In genomic region chr11:727859-728748, GRCh38 we compare ENCODE assay signal across 8 cellular contexts. TPM values are rescaled to one million over a fixed set of nuclear protein-coding genes. Genes with fewer than 3 reads are reported as not detected.
A peak's percentile ranks its signal among the peaks of the same experiment; 100 is the strongest.
DNase-seq lines count a peak whose midpoint lies in the region; ATAC-seq and TF ChIP-seq lines count a peak whose summit lies in the region.

No MANE protein-coding gene starts in this region.

- no peaks in the 10 kb centered on the region for H3K27me3 Mint-ChIP-seq in osteocyte (ENCODE audit: unreplicated experiment)

- no peak overlapping the region for H3K4me3 Mint-ChIP-seq in osteocyte (ENCODE audit: unreplicated experiment)

- peak overlapping the region; percentile 41 for H3K27ac Mint-ChIP-seq in osteocyte (ENCODE audit: unreplicated experiment)

- peaks cover 22 to 34% of the 10 kb centered on the region in 2 donors for H3K4me1 ChIP-seq in thoracic aorta (ENCODE audit: control insufficient read depth in 1 of 2, low read depth in 2 of 2)

- H3K4me1 Mint-ChIP-seq in osteocyte (ENCODE audit: unreplicated experiment): peaks cover 15% of the 10 kb centered on the region

- H3K27ac ChIP-seq in thoracic aorta: peak overlapping the region; percentile 70 to 94

- TF ChIP-seq CTCF in GM06990 (IDR thresholded peaks at IDR 0.05; ENCODE audit: insufficient read depth, low read length, poor library complexity, severe bottlenecking) (peak; percentile 100), osteocyte (IDR thresholded peaks at IDR 0.05) (peak; percentile 99), thoracic aorta (IDR thresholded peaks at IDR 0.05) (peak; percentile 98)

- H3K4me3 ChIP-seq in GM06990 (replicated peaks; ENCODE audit: low read depth, low read length) (no peak overlapping the region), thoracic aorta (no peak overlapping the region)

- DNase-seq in GM06990 (ENCODE audit: extremely low read depth, insufficient read length) (peak; percentile 75), RPMI8226 (peak; percentile 82), activated gamma-delta T cell (lab: John Stamatoyannopoulos, UW) (peak; percentile 51), foreskin melanocyte (peak; percentile 48), osteocyte (ENCODE audit: extremely low spot score, unreplicated experiment) (peak; percentile 93), thoracic aorta (ENCODE audit: low spot score) (peak; percentile 86)

- H3K9me3 ChIP-seq in thoracic aorta: no peaks in the 10 kb centered on the region

- H3K36me3 Mint-ChIP-seq in osteocyte (ENCODE audit: unreplicated experiment): no peaks in the 10 kb centered on the region

- H3K9me3 Mint-ChIP-seq in osteocyte (ENCODE audit: unreplicated experiment): no peaks in the 10 kb centered on the region

- H3K36me3 ChIP-seq in GM06990 (ENCODE audit: control insufficient read depth, insufficient read depth, low read length) (no peaks in the 10 kb centered on the region), thoracic aorta (no peaks in the 10 kb centered on the region)

- ATAC-seq in HG03439 (IDR thresholded peaks at IDR 0.05; ENCODE audit: unreplicated experiment) (peak; percentile 41), thoracic aorta (ENCODE audit: insufficient number of reproducible peaks, low FRiP score, low read depth) (peak; percentile 63), GM18517 (IDR thresholded peaks at IDR 0.05; ENCODE audit: unreplicated experiment) (no peak)

- H3K27me3 ChIP-seq in GM06990 (replicated peaks; ENCODE audit: control insufficient read depth, insufficient read depth, low read length) (no peaks in the 10 kb centered on the region), thoracic aorta (replicated peaks; ENCODE audit: insufficient read depth) (no peaks in the 10 kb centered on the region)

RNA-seq across cellular contexts. Expression of gene TALDO1, which starts 19.2 kb away (rescaled TPM):
- 156 and 171 TPM in 2 replicates for total RNA-seq in osteocyte
- total RNA-seq in thoracic aorta: 100 to 1,000 TPM; 132 to 232 TPM

RNA-seq across cellular contexts. Expression of gene EPS8L2, which starts 22.1 kb away (rescaled TPM):
- total RNA-seq in osteocyte (32.4 and 39.3 TPM in 2 replicates), thoracic aorta (10 to 100 TPM; 39.6 to 75.9 TPM)

RNA-seq across cellular contexts. Expression of gene TMEM80, which starts 32.5 kb away (rescaled TPM):
- 43.9 and 45.2 TPM in 2 replicates for total RNA-seq in osteocyte
- total RNA-seq in thoracic aorta: 10 to 100 TPM; 22.4 to 22.5 TPM

RNA-seq across cellular contexts. Expression of gene DEAF1, which starts 33.1 kb away (rescaled TPM):
- total RNA-seq in osteocyte: 113 and 121 TPM in 2 replicates
- total RNA-seq in thoracic aorta: 10 to 100 TPM; 22.1 to 67.0 TPM

RNA-seq across cellular contexts. Expression of gene GATD1, which starts 49.2 kb away (rescaled TPM):
- total RNA-seq in osteocyte: 79.1 and 84.4 TPM in 2 replicates
- total RNA-seq in thoracic aorta: 10 to 100 TPM; 32.5 to 48.7 TPM
